8 cellular contexts compared by ENCODE assay signal in genomic region chr1:234214129-234214910, GRCh38.
DNase-seq lines count a peak whose midpoint lies in the region; ATAC-seq, FAIRE-seq and TF ChIP-seq lines count a peak whose summit lies in the region.

No MANE protein-coding gene starts in this region.

- peak overlapping the region; percentile 48 to 51 for H3K4me3 ChIP-seq in SK-N-SH (ENCODE audit: low read depth in 2 of 2, low read length in 1 of 2)
- peak overlapping the region; percentile 56 for H3K4me3 ChIP-seq in lower lobe of right lung

- CTCF ChIA-PET in SK-N-SH (lab: Yijun Ruan, JAX) = interaction anchor here (1.2 to 10.1 kb wide), 16 partner anchors 16 to 204 kb away, joined by 3 to 190 read pairs (median 10); partner anchors contain the start of gene COA6

- H3K27ac Mint-ChIP-seq in stimulated activated naive CD8-positive, alpha-beta T cell treated with anti-CD3 and anti-CD28 coated beads, Interleukin-15, Interleukin-2, amounts not matched to agents 100 ng/mL and 50 ng/mL, for 24 hours = peak overlapping the region; percentile 8

- H3K27me3 ChIP-seq in SK-N-SH (ENCODE audit: insufficient read depth) (no peaks in the 10 kb centered on the region), lower lobe of right lung (ENCODE audit: low read depth) (peaks cover 31% of the 10 kb centered on the region)

- H3K27ac ChIP-seq in SK-N-SH (ENCODE audit: low read depth in 2 of 2, low read length in 1 of 2) (no peak overlapping the region), lower lobe of right lung (no peak overlapping the region)

- no peak for TF ChIP-seq POLR2A in GM12892 (IDR thresholded peaks at IDR 0.05; ENCODE audit: low read depth, low read length)

- H3K9me2 ChIP-seq in SK-N-SH = no peaks in the 10 kb centered on the region

- POLR2A ChIA-PET in SK-N-SH (lab: Yijun Ruan, JAX) = no interaction called here

- H3K4me2 ChIP-seq in SK-N-SH = peak overlapping the region; percentile 85

- intact Hi-C loops in lower lobe of right lung (cut with DNase I) = no loop called here

- H3K9me3 ChIP-seq in SK-N-SH = no peaks in the 10 kb centered on the region
- H3K9me3 ChIP-seq in lower lobe of right lung = no peaks in the 10 kb centered on the region

- peak overlapping the region; percentile 82 for H2AFZ ChIP-seq in SK-N-SH (ENCODE audit: low read depth)

- 6% methylated on average over 10 of the region's 69 CpGs for WGBS in SK-N-SH (ENCODE audit: low lambda C conversion rate)

- no peaks in the 10 kb centered on the region for H4K20me1 ChIP-seq in SK-N-SH (ENCODE audit: insufficient read depth)

- peak overlapping the region; percentile 40; the same call in 1 of the 2 replicates for H3K9ac ChIP-seq in SK-N-SH

- no peaks in the 10 kb centered on the region for H3K9me3 Mint-ChIP-seq in stimulated activated naive CD8-positive, alpha-beta T cell treated with anti-CD3 and anti-CD28 coated beads, Interleukin-15, Interleukin-2, amounts not matched to agents 100 ng/mL and 50 ng/mL, for 24 hours

- no peaks in the 10 kb centered on the region for H3K36me3 Mint-ChIP-seq in stimulated activated naive CD8-positive, alpha-beta T cell treated with anti-CD3 and anti-CD28 coated beads, Interleukin-15, Interleukin-2, amounts not matched to agents 100 ng/mL and 50 ng/mL, for 24 hours (ENCODE audit: low read depth)

- TF ChIP-seq CTCF in SK-N-SH (IDR thresholded peaks at IDR 0.05) = 0 out of 2 replicates have a peak, but pooled peaks have one; percentile 13
- no peak for TF ChIP-seq CTCF in lower lobe of right lung (IDR thresholded peaks at IDR 0.05)

- TF ChIP-seq RAD21 in SK-N-SH (IDR thresholded peaks at IDR 0.05; ENCODE audit: low read length) = no peak

- peaks cover 19% of the 10 kb centered on the region for H3K27me3 Mint-ChIP-seq in stimulated activated naive CD8-positive, alpha-beta T cell treated with anti-CD3 and anti-CD28 coated beads, Interleukin-15, Interleukin-2, amounts not matched to agents 100 ng/mL and 50 ng/mL, for 24 hours

- H3K4me3 Mint-ChIP-seq in stimulated activated naive CD8-positive, alpha-beta T cell treated with anti-CD3 and anti-CD28 coated beads, Interleukin-15, Interleukin-2, amounts not matched to agents 100 ng/mL and 50 ng/mL, for 24 hours = peak overlapping the region; percentile 79

- peaks cover 42% of the 10 kb centered on the region for H3K4me1 Mint-ChIP-seq in stimulated activated naive CD8-positive, alpha-beta T cell treated with anti-CD3 and anti-CD28 coated beads, Interleukin-15, Interleukin-2, amounts not matched to agents 100 ng/mL and 50 ng/mL, for 24 hours (ENCODE audit: low read depth)

- peak; percentile 17 for FAIRE-seq in GM12892 (lab: Jason Lieb, UNC)

- no peak for TF ChIP-seq EP300 in SK-N-SH (IDR thresholded peaks at IDR 0.05; ENCODE audit: borderline replicate concordance in 1 of 2, low read depth in 1 of 2, low read length in 1 of 2)

- peaks cover 0 to 5% of the 10 kb centered on the region in 2 experiments; a peak in 1 of 4 replicates for H3K4me1 ChIP-seq in SK-N-SH (ENCODE audit: control insufficient read depth in 1 of 2, insufficient read depth in 2 of 2, low read depth in 1 of 2, low read length in 1 of 2)
- peaks cover 15% of the 10 kb centered on the region for H3K4me1 ChIP-seq in lower lobe of right lung

- no peaks in the 10 kb centered on the region for H3K36me3 ChIP-seq in SK-N-SH (replicated peaks in 1 of 2; ENCODE audit: control insufficient read depth in 1 of 2, insufficient read depth in 2 of 2, low read length in 1 of 2)
- H3K36me3 ChIP-seq in lower lobe of right lung = no peaks in the 10 kb centered on the region

- H3F3A ChIP-seq in SK-N-SH (replicated peaks; ENCODE audit: insufficient read depth) = no peaks in the 10 kb centered on the region

- ATAC-seq in HG02885 (IDR thresholded peaks at IDR 0.05; ENCODE audit: poor library complexity, unreplicated experiment) (peak; percentile 45), lower lobe of right lung (peak; percentile 90 to 92)

- H3K79me2 ChIP-seq in SK-N-SH (ENCODE audit: insufficient read depth) = no peaks in the 10 kb centered on the region

- DNase-seq in GM12892 (ENCODE audit: insufficient read length) (no peak), SK-N-SH (peak; percentile 87), cerebellar cortex (ENCODE audit: low spot score) (peak; percentile 71), lower lobe of right lung (peak; percentile 78), NCI-H446 treated with DMSO at 0.1 percent for 48 hours (lab: John Stamatoyannopoulos, UW) (no peak), NCI-H2196 (lab: John Stamatoyannopoulos, UW; ENCODE audit: unreplicated experiment) (no peak)

TF ChIP-seq in SK-N-SH, 30 proteins besides CTCF, POLR2A, EP300 and RAD21 (continues in another document):
- TF ChIP-seq USF2 (IDR thresholded peaks at IDR 0.05; ENCODE audit: borderline replicate concordance, low read depth, low read length) (no peak), JUND (IDR thresholded peaks at IDR 0.05) (no peak), NRF1 (IDR thresholded peaks at IDR 0.05; ENCODE audit: low read depth, low read length) (no peak), MXI1 (IDR thresholded peaks at IDR 0.05; ENCODE audit: low read depth, low read length) (no peak), FOSL2 (IDR thresholded peaks at IDR 0.05; ENCODE audit: borderline replicate concordance, low read depth) (no peak), SIN3A (IDR thresholded peaks at IDR 0.05; ENCODE audit: borderline replicate concordance, low read depth, low read length) (no peak), IRF3 (IDR thresholded peaks at IDR 0.05; ENCODE audit: low read depth, low read length) (no peak), REST (IDR thresholded peaks at IDR 0.05; ENCODE audit: low read depth, low read length) (no peak), ZBTB33 (IDR thresholded peaks at IDR 0.05; ENCODE audit: borderline replicate concordance, low read depth) (no peak), EZH2phosphoT487 (IDR thresholded peaks at IDR 0.05; ENCODE audit: borderline replicate concordance, low read depth) (no peak), ELF1 (IDR thresholded peaks at IDR 0.05) (no peak), NFIC (IDR thresholded peaks at IDR 0.05; ENCODE audit: borderline replicate concordance) (no peak), SMC3 (IDR thresholded peaks at IDR 0.05; ENCODE audit: low read depth, low read length) (no peak), RXRA (IDR thresholded peaks at IDR 0.05; ENCODE audit: borderline replicate concordance, low read depth) (no peak), FOXM1 (IDR thresholded peaks at IDR 0.05; ENCODE audit: low read depth) (no peak)

Comparison
In these comparisons a context has a peak if more than half of its experiments do, and no peak if none do; other contexts are left out.
1. DNase-seq: peak in SK-N-SH (single experiment), cerebellar cortex (single experiment) and lower lobe of right lung (single experiment); none in GM12892 (single experiment), NCI-H446 treated with DMSO at 0.1 percent for 48 hours (single experiment) and NCI-H2196 (single experiment).